1 cellular context compared by ENCODE assay signal in genomic region chr2:24026233-24026632, GRCh38.
TF ChIP-seq lines count a peak whose summit lies in the region.

No MANE protein-coding gene starts in this region.

TF ChIP-seq in K562, 482 proteins besides CTCF, POLR2A, EP300 and RAD21:
- TF ChIP-seq DNMT1 (IDR thresholded peaks at IDR 0.05), result no peak
- no peak for TF ChIP-seq STAG1 (CRISPR knock-in tag; IDR thresholded peaks at IDR 0.05; ENCODE audit: borderline replicate concordance)
- TF ChIP-seq RBBP5 (IDR thresholded peaks at IDR 0.05; ENCODE audit: borderline replicate concordance, insufficient read depth, low read length, poor library complexity, severe bottlenecking), result no peak
- no peak for TF ChIP-seq NR4A1 (CRISPR knock-in tag; IDR thresholded peaks at IDR 0.05)
- no peak for TF ChIP-seq NR4A1 (tag; IDR thresholded peaks at IDR 0.05)
- no peak for TF ChIP-seq MTA2 (IDR thresholded peaks at IDR 0.05; ENCODE audit: low read depth)
